ENCODE assay signal across 15 cellular contexts in the genomic region with DNA sequence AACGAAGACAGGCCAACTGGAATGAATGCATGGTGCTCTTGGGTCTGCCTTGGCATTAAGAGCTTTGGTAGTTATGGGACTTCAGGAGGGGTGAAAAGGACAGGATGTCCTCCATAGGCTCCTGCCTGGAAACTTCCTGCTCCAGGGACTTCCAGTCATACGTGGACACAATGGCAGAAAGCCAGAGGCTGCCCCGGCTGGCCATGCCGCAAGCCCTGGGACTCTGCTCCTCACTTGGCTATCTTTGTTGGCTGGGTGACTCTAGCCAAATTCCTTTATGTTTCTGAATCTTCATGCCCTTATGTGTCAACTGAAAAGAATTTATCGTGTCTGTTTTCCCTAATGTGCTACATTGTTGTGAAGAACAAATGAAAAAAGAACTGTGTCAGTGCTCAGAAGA.
A peak's percentile ranks its signal among the peaks of the same experiment; 100 is the strongest.
DNase-seq lines count a peak whose midpoint lies in the region; ATAC-seq and TF ChIP-seq lines count a peak whose summit lies in the region.
"Had no signal": no experiment of that assay in that cellular context is flagged by ENCODE, and none has a peak within 500 bp of the region (broad histone marks: within the 10 kb centered on the region; RNA-seq: fewer than 3 reads in every experiment).

No MANE protein-coding gene starts in this region.

- peaks cover 1% of the 10 kb centered on the region for H3K36me3 Mint-ChIP-seq in endodermal cell (ENCODE audit: low read depth)

- ATAC-seq in lower lobe of right lung, result peak; percentile 31 to 47
- no peak for ATAC-seq in activated CD4-positive, CD25-positive, alpha-beta regulatory T cell treated with anti-CD3 and anti-CD28 coated beads, Interleukin-2, amount 50 U/mL, for 24 hours
- ATAC-seq: esophagus mucosa, K562, Panc1 had no signal

- H3K27ac Mint-ChIP-seq in endodermal cell, result peak overlapping the region; percentile 6

- TF ChIP-seq POLR2A in thyroid gland (IDR thresholded peaks at IDR 0.05), result no peak

- DNase-seq in NCI-H226 (peak; percentile 55), endodermal cell (no peak), lower lobe of right lung (peak; percentile 62), thyroid gland (peak; percentile 80 to 81), SW480 (ENCODE audit: low spot score) (no peak)
- no peak for DNase-seq in effector CD8-positive, alpha-beta T cell (lab: John Stamatoyannopoulos, UW)
- DNase-seq in activated effector memory CD4-positive, alpha-beta T cell treated with Interleukin-2 at 50 U/mL for 16 hours, result no peak
- DNase-seq: activated CD8-positive, alpha-beta memory T cell treated with anti-CD3 and anti-CD28 coated beads, Interleukin-2, amount 50 U/mL, for 4 hours; GOT3; spleen had no signal

- H3K9ac ChIP-seq in endodermal cell (ENCODE audit: extremely low read depth, low read length, poor library complexity, severe bottlenecking), result no peak overlapping the region

- H3K9me3 ChIP-seq in endodermal cell (ENCODE audit: control insufficient read depth, low read length) (no peaks in the 10 kb centered on the region), lower lobe of right lung (no peaks in the 10 kb centered on the region), thyroid gland (no peaks in the 10 kb centered on the region)
- H3K9me3 ChIP-seq: spleen, vagina had no signal

- H3K4me3 Mint-ChIP-seq in endodermal cell, result no peak overlapping the region

- peaks cover 9% of the 10 kb centered on the region for H3K9me3 Mint-ChIP-seq in endodermal cell

- no peaks in the 10 kb centered on the region for H3K36me3 ChIP-seq in endodermal cell (ENCODE audit: control insufficient read depth, insufficient read depth, low read length)
- H3K36me3 ChIP-seq in lower lobe of right lung, result no peaks in the 10 kb centered on the region
- H3K36me3 ChIP-seq in thyroid gland, result no peaks in the 10 kb centered on the region
- H3K36me3 ChIP-seq: spleen, vagina had no signal

- no peaks in the 10 kb centered on the region for H3K27me3 ChIP-seq in endodermal cell (ENCODE audit: control insufficient read depth, insufficient read depth, low read length, poor library complexity, severe bottlenecking)
- H3K27me3 ChIP-seq in lower lobe of right lung (ENCODE audit: low read depth), result no peaks in the 10 kb centered on the region
- no peaks in the 10 kb centered on the region for H3K27me3 ChIP-seq in thyroid gland
- H3K27me3 ChIP-seq: spleen, vagina had no signal

- TF ChIP-seq CTCF in endodermal cell (conservative IDR thresholded peaks at IDR 0.05), result no peak
- no peak for TF ChIP-seq CTCF in lower lobe of right lung (IDR thresholded peaks at IDR 0.05)
- TF ChIP-seq CTCF in thyroid gland (IDR thresholded peaks at IDR 0.05), result no peak

- WGBS in endodermal cell (ENCODE audit: insufficient coverage in 1 of 2, insufficient read length in 1 of 2), 2 experiments, result 75 to 80% methylated on average over 5 of the region's 5 CpGs
- WGBS in thyroid gland, 2 donors, result 16 to 21% methylated on average over 4 to 5 of the region's 5 CpGs

- H3K27ac ChIP-seq in endodermal cell (ENCODE audit: low read depth, low read length) (no peak overlapping the region), lower lobe of right lung (peak overlapping the region; percentile 1), thyroid gland (peak overlapping the region; percentile 72 to 80 (median 79))
- H3K27ac ChIP-seq: spleen, vagina had no signal

- H3K27me3 Mint-ChIP-seq in endodermal cell (ENCODE audit: insufficient read depth), result no peaks in the 10 kb centered on the region

- H3K4me1 ChIP-seq in endodermal cell (ENCODE audit: control insufficient read depth, insufficient read depth, low read length) (peaks cover 7% of the 10 kb centered on the region), lower lobe of right lung (peaks cover 38% of the 10 kb centered on the region), thyroid gland (peaks cover 62 to 66% of the 10 kb centered on the region in 2 donors)

- peaks cover 39% of the 10 kb centered on the region for H3K4me1 Mint-ChIP-seq in endodermal cell

- intact Hi-C loops in lower lobe of right lung (cut with DNase I) (no loop called here), thyroid gland (cut with DNase I) (no loop called here)

- H3K4me3 ChIP-seq in endodermal cell (ENCODE audit: low read length) (no peak overlapping the region), lower lobe of right lung (no peak overlapping the region), thyroid gland (replicated peaks in 1 of 3) (no peak overlapping the region)
- H3K4me3 ChIP-seq: K562, spleen, vagina had no signal

Comparison
In these comparisons a context has a peak if more than half of its experiments do, and no peak if none do; other contexts are left out.
1. DNase-seq: peak in NCI-H226 (single experiment), lower lobe of right lung (single experiment) and thyroid gland (2 of 2); none in endodermal cell (single experiment), effector CD8-positive, alpha-beta T cell (single experiment), SW480 (single experiment) and activated effector memory CD4-positive, alpha-beta T cell treated with Interleukin-2 at 50 U/mL for 16 hours (single experiment).
2. ATAC-seq: peak in lower lobe of right lung (2 of 2); none in activated CD4-positive, CD25-positive, alpha-beta regulatory T cell treated with anti-CD3 and anti-CD28 coated beads, Interleukin-2, amount 50 U/mL, for 24 hours (0 of 2).